1 cellular context compared by ENCODE assay signal in the genomic region with DNA sequence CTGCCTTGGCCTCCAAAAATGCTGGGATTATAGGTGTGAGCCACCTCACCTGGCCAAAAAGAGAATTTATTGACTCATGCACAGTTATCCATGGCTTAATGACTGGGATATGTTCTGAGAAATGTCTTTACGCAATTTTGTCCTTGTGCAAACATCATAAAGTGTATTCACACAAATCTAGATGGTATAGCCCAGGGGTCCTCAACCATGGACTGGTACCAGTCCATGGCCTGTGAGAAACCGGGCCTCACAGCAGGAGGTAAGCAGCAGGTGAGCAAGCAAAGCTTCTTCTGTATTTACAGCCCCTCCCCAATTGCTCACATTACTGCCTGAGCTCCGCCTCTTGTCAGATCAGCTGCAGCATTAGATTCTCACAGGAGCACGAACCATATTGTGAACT.
TF ChIP-seq lines count a peak whose summit lies in the region.

No MANE protein-coding gene starts in this region.

TF ChIP-seq in GM23338, 12 proteins besides CTCF, POLR2A, EP300 and RAD21:
- TF ChIP-seq, protein P1, sequence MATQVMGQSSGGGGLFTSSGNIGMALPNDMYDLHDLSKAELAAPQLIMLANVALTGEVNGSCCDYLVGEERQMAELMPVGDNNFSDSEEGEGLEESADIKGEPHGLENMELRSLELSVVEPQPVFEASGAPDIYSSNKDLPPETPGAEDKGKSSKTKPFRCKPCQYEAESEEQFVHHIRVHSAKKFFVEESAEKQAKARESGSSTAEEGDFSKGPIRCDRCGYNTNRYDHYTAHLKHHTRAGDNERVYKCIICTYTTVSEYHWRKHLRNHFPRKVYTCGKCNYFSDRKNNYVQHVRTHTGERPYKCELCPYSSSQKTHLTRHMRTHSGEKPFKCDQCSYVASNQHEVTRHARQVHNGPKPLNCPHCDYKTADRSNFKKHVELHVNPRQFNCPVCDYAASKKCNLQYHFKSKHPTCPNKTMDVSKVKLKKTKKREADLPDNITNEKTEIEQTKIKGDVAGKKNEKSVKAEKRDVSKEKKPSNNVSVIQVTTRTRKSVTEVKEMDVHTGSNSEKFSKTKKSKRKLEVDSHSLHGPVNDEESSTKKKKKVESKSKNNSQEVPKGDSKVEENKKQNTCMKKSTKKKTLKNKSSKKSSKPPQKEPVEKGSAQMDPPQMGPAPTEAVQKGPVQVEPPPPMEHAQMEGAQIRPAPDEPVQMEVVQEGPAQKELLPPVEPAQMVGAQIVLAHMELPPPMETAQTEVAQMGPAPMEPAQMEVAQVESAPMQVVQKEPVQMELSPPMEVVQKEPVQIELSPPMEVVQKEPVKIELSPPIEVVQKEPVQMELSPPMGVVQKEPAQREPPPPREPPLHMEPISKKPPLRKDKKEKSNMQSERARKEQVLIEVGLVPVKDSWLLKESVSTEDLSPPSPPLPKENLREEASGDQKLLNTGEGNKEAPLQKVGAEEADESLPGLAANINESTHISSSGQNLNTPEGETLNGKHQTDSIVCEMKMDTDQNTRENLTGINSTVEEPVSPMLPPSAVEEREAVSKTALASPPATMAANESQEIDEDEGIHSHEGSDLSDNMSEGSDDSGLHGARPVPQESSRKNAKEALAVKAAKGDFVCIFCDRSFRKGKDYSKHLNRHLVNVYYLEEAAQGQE (IDR thresholded peaks at IDR 0.05; ENCODE audit: unreplicated experiment) = no peak
- TF ChIP-seq ZNF331 (CRISPR knock-in tag; IDR thresholded peaks at IDR 0.05; ENCODE audit: low read depth) (no peak), ZNF114 (CRISPR knock-in tag; IDR thresholded peaks at IDR 0.05) (no peak), CREB1 (CRISPR knock-in tag; IDR thresholded peaks at IDR 0.05; ENCODE audit: low read depth) (no peak), POLR2AphosphoS5 (IDR thresholded peaks at IDR 0.05; ENCODE audit: low read depth) (no peak), NANOG (IDR thresholded peaks at IDR 0.05; ENCODE audit: borderline replicate concordance) (no peak), JUNB (IDR thresholded peaks at IDR 0.05; ENCODE audit: unreplicated experiment) (no peak), EZH2phosphoT487 (IDR thresholded peaks at IDR 0.05; ENCODE audit: unreplicated experiment) (no peak), STAT1 (IDR thresholded peaks at IDR 0.05; ENCODE audit: unreplicated experiment) (no peak), EZH2 (IDR thresholded peaks at IDR 0.05; ENCODE audit: low read depth, unreplicated experiment) (no peak)
- TF ChIP-seq, protein P2, sequence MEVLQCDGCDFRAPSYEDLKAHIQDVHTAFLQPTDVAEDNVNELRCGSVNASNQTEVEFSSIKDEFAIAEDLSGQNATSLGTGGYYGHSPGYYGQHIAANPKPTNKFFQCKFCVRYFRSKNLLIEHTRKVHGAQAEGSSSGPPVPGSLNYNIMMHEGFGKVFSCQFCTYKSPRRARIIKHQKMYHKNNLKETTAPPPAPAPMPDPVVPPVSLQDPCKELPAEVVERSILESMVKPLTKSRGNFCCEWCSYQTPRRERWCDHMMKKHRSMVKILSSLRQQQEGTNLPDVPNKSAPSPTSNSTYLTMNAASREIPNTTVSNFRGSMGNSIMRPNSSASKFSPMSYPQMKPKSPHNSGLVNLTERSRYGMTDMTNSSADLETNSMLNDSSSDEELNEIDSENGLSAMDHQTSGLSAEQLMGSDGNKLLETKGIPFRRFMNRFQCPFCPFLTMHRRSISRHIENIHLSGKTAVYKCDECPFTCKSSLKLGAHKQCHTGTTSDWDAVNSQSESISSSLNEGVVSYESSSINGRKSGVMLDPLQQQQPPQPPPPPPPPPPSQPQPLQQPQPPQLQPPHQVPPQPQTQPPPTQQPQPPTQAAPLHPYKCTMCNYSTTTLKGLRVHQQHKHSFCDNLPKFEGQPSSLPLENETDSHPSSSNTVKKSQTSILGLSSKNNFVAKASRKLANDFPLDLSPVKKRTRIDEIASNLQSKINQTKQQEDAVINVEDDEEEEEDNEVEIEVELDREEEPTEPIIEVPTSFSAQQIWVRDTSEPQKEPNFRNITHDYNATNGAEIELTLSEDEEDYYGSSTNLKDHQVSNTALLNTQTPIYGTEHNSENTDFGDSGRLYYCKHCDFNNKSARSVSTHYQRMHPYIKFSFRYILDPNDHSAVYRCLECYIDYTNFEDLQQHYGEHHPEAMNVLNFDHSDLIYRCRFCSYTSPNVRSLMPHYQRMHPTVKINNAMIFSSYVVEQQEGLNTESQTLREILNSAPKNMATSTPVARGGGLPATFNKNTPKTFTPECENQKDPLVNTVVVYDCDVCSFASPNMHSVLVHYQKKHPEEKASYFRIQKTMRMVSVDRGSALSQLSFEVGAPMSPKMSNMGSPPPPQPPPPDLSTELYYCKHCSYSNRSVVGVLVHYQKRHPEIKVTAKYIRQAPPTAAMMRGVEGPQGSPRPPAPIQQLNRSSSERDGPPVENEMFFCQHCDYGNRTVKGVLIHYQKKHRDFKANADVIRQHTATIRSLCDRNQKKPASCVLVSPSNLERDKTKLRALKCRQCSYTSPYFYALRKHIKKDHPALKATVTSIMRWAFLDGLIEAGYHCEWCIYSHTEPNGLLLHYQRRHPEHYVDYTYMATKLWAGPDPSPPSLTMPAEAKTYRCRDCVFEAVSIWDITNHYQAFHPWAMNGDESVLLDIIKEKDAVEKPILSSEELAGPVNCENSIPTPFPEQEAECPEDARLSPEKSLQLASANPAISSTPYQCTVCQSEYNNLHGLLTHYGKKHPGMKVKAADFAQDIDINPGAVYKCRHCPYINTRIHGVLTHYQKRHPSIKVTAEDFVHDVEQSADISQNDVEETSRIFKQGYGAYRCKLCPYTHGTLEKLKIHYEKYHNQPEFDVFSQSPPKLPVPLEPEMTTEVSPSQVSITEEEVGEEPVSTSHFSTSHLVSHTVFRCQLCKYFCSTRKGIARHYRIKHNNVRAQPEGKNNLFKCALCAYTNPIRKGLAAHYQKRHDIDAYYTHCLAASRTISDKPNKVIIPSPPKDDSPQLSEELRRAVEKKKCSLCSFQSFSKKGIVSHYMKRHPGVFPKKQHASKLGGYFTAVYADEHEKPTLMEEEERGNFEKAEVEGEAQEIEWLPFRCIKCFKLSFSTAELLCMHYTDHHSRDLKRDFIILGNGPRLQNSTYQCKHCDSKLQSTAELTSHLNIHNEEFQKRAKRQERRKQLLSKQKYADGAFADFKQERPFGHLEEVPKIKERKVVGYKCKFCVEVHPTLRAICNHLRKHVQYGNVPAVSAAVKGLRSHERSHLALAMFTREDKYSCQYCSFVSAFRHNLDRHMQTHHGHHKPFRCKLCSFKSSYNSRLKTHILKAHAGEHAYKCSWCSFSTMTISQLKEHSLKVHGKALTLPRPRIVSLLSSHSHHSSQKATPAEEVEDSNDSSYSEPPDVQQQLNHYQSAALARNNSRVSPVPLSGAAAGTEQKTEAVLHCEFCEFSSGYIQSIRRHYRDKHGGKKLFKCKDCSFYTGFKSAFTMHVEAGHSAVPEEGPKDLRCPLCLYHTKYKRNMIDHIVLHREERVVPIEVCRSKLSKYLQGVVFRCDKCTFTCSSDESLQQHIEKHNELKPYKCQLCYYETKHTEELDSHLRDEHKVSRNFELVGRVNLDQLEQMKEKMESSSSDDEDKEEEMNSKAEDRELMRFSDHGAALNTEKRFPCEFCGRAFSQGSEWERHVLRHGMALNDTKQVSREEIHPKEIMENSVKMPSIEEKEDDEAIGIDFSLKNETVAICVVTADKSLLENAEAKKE (CRISPR knock-in tag; IDR thresholded peaks at IDR 0.05) = no peak
- TF ChIP-seq, protein P3, sequence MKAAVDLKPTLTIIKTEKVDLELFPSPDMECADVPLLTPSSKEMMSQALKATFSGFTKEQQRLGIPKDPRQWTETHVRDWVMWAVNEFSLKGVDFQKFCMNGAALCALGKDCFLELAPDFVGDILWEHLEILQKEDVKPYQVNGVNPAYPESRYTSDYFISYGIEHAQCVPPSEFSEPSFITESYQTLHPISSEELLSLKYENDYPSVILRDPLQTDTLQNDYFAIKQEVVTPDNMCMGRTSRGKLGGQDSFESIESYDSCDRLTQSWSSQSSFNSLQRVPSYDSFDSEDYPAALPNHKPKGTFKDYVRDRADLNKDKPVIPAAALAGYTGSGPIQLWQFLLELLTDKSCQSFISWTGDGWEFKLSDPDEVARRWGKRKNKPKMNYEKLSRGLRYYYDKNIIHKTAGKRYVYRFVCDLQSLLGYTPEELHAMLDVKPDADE (IDR thresholded peaks at IDR 0.05) = no peak
TF ChIP-seq in GM23338: peak in this region for 0.
